Comparison of ENCODE assay signal across 33 cellular contexts in the genomic region with DNA sequence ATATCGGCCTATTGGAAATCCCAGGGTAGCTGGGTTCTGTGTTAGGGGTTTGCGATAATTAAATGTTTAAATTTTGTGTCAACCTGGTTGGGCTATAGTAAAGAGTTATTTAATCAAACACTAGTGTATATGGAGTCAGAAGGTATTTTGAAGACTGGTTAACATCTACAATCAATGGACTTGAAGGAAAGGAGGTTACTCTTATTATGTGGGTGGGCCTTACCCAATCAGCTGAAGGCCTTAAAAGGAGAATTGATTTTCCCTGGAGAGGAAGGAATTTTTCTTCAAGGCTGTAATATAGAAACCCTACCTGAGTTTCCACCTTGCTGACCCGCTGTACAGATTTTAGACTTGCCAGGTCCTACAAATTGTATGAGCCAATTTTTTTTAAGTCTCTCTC.
"Had no signal": no experiment of that assay in that cellular context is flagged by ENCODE, and none has a peak within 500 bp of the region (broad histone marks: within the 10 kb centered on the region; RNA-seq: fewer than 3 reads in every experiment).

No MANE protein-coding gene starts in this region.

- DNase-seq: activated effector memory CD4-positive, alpha-beta T cell treated with anti-CD3 and anti-CD28 coated beads, Interleukin-2, amount 50 U/mL, for 16 hours; activated effector memory CD4-positive, alpha-beta T cell treated with Interleukin-2 at 50 U/mL for 16 hours; activated gamma-delta T cell; activated gamma-delta T cell treated with Interleukin-2 at 50 U/mL for 16 hours; activated naive CD4-positive, alpha-beta T cell; activated naive CD4-positive, alpha-beta T cell treated with anti-CD3 and anti-CD28 coated beads for 36 hours; activated naive CD4-positive, alpha-beta T cell treated with anti-CD3 and anti-CD28 coated beads, Interleukin-2, amount 10 ng/mL, durations not matched to agents 7 days and 5 days; activated naive CD4-positive, alpha-beta T cell treated with anti-CD3 and anti-CD28 coated beads, Interleukin-2, amount 50 U/mL, for 16 hours; activated naive CD4-positive, alpha-beta T cell treated with Interleukin-2 at 50 U/mL for 16 hours; activated naive CD8-positive, alpha-beta T cell treated with anti-CD3 and anti-CD28 coated beads for 36 hours; activated naive CD8-positive, alpha-beta T cell treated with anti-CD3 and anti-CD28 coated beads, Interleukin-2, amount 10 ng/mL, durations not matched to agents 7 days and 5 days; activated naive CD8-positive, alpha-beta T cell treated with anti-CD3 and anti-CD28 coated beads, Interleukin-2, amount 50 U/mL, for 24 hours; activated T-cell treated with anti-CD3 and anti-CD28 coated beads, Interleukin-2, amount 50 U/mL, for 4 hours; activated T-cell treated with anti-CD3 and anti-CD28 coated beads, Interleukin-2, amount 50 U/mL, for 48 hours; activated T-cell treated with anti-CD3 and anti-CD28 coated beads, Interleukin-2, amount 50 U/mL, for 72 hours; adrenal gland; amniotic stem cell; amygdala; anterior cingulate cortex; aorta; body of pancreas; brain microvascular endothelial cell; caudate nucleus; central memory CD4-positive, alpha-beta T cell; cerebellar nuclear complex had no signal

- H3K4me1 ChIP-seq: adrenal gland, body of pancreas, breast epithelium had no signal

- H3K27ac ChIP-seq: adrenal gland, ascending aorta, body of pancreas, brain microvascular endothelial cell, breast epithelium, cardiac muscle cell had no signal

- FAIRE-seq: astrocyte, bronchial epithelial cell, colon had no signal

- H3K4me3 ChIP-seq: adrenal gland, ascending aorta, body of pancreas, breast epithelium, cardiac muscle cell had no signal

- H3K27me3 ChIP-seq: adrenal gland, ascending aorta, body of pancreas, brain microvascular endothelial cell, breast epithelium, cardiac muscle cell had no signal

- H3K36me3 ChIP-seq: adrenal gland, ascending aorta, brain microvascular endothelial cell, breast epithelium, cardiac muscle cell had no signal

- ATAC-seq: activated naive CD4-positive, alpha-beta T cell treated with anti-CD3 and anti-CD28 coated beads, Interleukin-2, amount 50 U/mL, for 72 hours; activated naive CD8-positive, alpha-beta T cell treated with anti-CD3 and anti-CD28 coated beads, Interleukin-2, amount 50 U/mL, for 24 hours; activated T-cell treated with anti-CD3 and anti-CD28 coated beads, Interleukin-2, amount 50 U/mL, for 4 hours; activated T-cell treated with anti-CD3 and anti-CD28 coated beads, Interleukin-2, amount 50 U/mL, for 72 hours; activated T-helper 17 cell treated with anti-CD3 and anti-CD28 coated beads, Interleukin-2, amount 50 U/mL, for 72 hours; body of pancreas had no signal

- H3K9me3 ChIP-seq: adrenal gland, ascending aorta, body of pancreas, breast epithelium had no signal
